ENCODE assay signal across 19 cellular contexts in genomic region chr22:35470903-35471321, GRCh38.
DNase-seq lines count a peak whose midpoint lies in the region; ATAC-seq and TF ChIP-seq lines count a peak whose summit lies in the region.
"Had no signal": no experiment of that assay in that cellular context is flagged by ENCODE, and none has a peak within 500 bp of the region (broad histone marks: within the 10 kb centered on the region; RNA-seq: fewer than 3 reads in every experiment).

No MANE protein-coding gene starts in this region.

- no peak overlapping the region for H3K18ac ChIP-seq in trophoblast cell (ENCODE audit: low read length)

- H3K4me1 ChIP-seq in trophoblast cell (ENCODE audit: control insufficient read depth in 1 of 2, insufficient read depth in 2 of 2, low read length in 2 of 2), result peaks cover 3 to 7% of the 10 kb centered on the region in 2 experiments

- CTCF ChIA-PET in activated CD8-positive, alpha-beta T cell treated with anti-CD3 and anti-CD28 coated beads for 36 hours (lab: Charles Lee), result no interaction called here
- CTCF ChIA-PET in activated CD8-positive, alpha-beta T cell treated with anti-CD3 and anti-CD28 coated beads, Interleukin-2, amount 10 ng/mL, durations not matched to agents 7 days and 5 days (lab: Charles Lee), result no interaction called here

- H4K12ac ChIP-seq in trophoblast cell (ENCODE audit: low read depth, low read length), result no peak overlapping the region

- in situ Hi-C loops in brain microvascular endothelial cell (cut with HindIII; ENCODE audit: low pct_ligation_motif_present, low sequenced_read_pairs), result no loop called here

- peaks cover 15% of the 10 kb centered on the region for H3K36me3 Mint-ChIP-seq in activated CD8-positive, alpha-beta T cell treated with anti-CD3 and anti-CD28 coated beads for 36 hours (ENCODE audit: low read depth)
- H3K36me3 Mint-ChIP-seq in activated CD8-positive, alpha-beta T cell treated with anti-CD3 and anti-CD28 coated beads, Interleukin-2, amount 10 ng/mL, durations not matched to agents 7 days and 5 days (ENCODE audit: low read depth), result peaks cover 17% of the 10 kb centered on the region
- no peaks in the 10 kb centered on the region for H3K36me3 Mint-ChIP-seq in osteocyte (ENCODE audit: unreplicated experiment)

- WGBS in trophoblast cell (ENCODE audit: extremely low coverage, insufficient coverage, insufficient read length), result no CpG with 5 or more reads among the region's 6 CpGs

- peak; percentile 30 for ATAC-seq in activated CD8-positive, alpha-beta T cell treated with anti-CD3 and anti-CD28 coated beads for 36 hours
- no peak for ATAC-seq in activated CD8-positive, alpha-beta T cell treated with anti-CD3 and anti-CD28 coated beads, Interleukin-2, amount 10 ng/mL, durations not matched to agents 7 days and 5 days
- ATAC-seq in GM19324 (IDR thresholded peaks at IDR 0.05; ENCODE audit: low FRiP score, unreplicated experiment), result no peak
- ATAC-seq: CD8-positive, alpha-beta T cell; lower lobe of right lung; PC-3 had no signal

- no peak overlapping the region for H3K23ac ChIP-seq in trophoblast cell (ENCODE audit: low read length)

- peaks cover 11% of the 10 kb centered on the region for H3K9me3 ChIP-seq in trophoblast cell (ENCODE audit: insufficient read depth, low read depth, low read length)
- H3K9me3 ChIP-seq: lower lobe of right lung, right atrium auricular region, thyroid gland had no signal

- no peak overlapping the region for H2BK12ac ChIP-seq in trophoblast cell (ENCODE audit: low read length)

- H3K4me3 Mint-ChIP-seq in activated CD8-positive, alpha-beta T cell treated with anti-CD3 and anti-CD28 coated beads for 36 hours, result no peak overlapping the region
- no peak overlapping the region for H3K4me3 Mint-ChIP-seq in activated CD8-positive, alpha-beta T cell treated with anti-CD3 and anti-CD28 coated beads, Interleukin-2, amount 10 ng/mL, durations not matched to agents 7 days and 5 days
- H3K4me3 Mint-ChIP-seq in osteocyte (ENCODE audit: unreplicated experiment), result no peak overlapping the region
- H3K4me3 Mint-ChIP-seq: activated naive CD4-positive, alpha-beta T cell treated with anti-CD3 and anti-CD28 coated beads, Interleukin-2, amount 50 U/mL, for 24 hours; CD8-positive, alpha-beta T cell had no signal

- intact Hi-C loops in activated CD8-positive, alpha-beta T cell treated with anti-CD3 and anti-CD28 coated beads for 36 hours (cut with micrococcal nuclease), result no loop called here

- no peaks in the 10 kb centered on the region for H3K4me1 Mint-ChIP-seq in activated CD8-positive, alpha-beta T cell treated with anti-CD3 and anti-CD28 coated beads for 36 hours (ENCODE audit: low read depth)
- H3K4me1 Mint-ChIP-seq in activated CD8-positive, alpha-beta T cell treated with anti-CD3 and anti-CD28 coated beads, Interleukin-2, amount 10 ng/mL, durations not matched to agents 7 days and 5 days (ENCODE audit: low read depth), result no peaks in the 10 kb centered on the region
- H3K4me1 Mint-ChIP-seq in osteocyte (ENCODE audit: unreplicated experiment), result peaks cover 10% of the 10 kb centered on the region
- H3K4me1 Mint-ChIP-seq: activated naive CD4-positive, alpha-beta T cell treated with anti-CD3 and anti-CD28 coated beads, Interleukin-2, amount 50 U/mL, for 24 hours had no signal

- H3K4me2 ChIP-seq in trophoblast cell (ENCODE audit: low read length), result no peak overlapping the region

- no peak overlapping the region for H3K14ac ChIP-seq in trophoblast cell (ENCODE audit: low read length)

- peaks cover 6% of the 10 kb centered on the region for H3K9me3 Mint-ChIP-seq in activated CD8-positive, alpha-beta T cell treated with anti-CD3 and anti-CD28 coated beads for 36 hours
- H3K9me3 Mint-ChIP-seq in activated CD8-positive, alpha-beta T cell treated with anti-CD3 and anti-CD28 coated beads, Interleukin-2, amount 10 ng/mL, durations not matched to agents 7 days and 5 days (ENCODE audit: insufficient read depth), result no peaks in the 10 kb centered on the region
- H3K9me3 Mint-ChIP-seq in osteocyte (ENCODE audit: unreplicated experiment), result no peaks in the 10 kb centered on the region
- H3K9me3 Mint-ChIP-seq: activated naive CD4-positive, alpha-beta T cell treated with anti-CD3 and anti-CD28 coated beads, Interleukin-2, amount 50 U/mL, for 24 hours; CD8-positive, alpha-beta T cell had no signal

- H3K36me3 ChIP-seq in brain microvascular endothelial cell (replicated peaks), result no peaks in the 10 kb centered on the region
- no peaks in the 10 kb centered on the region for H3K36me3 ChIP-seq in trophoblast cell (ENCODE audit: control insufficient read depth in 1 of 2, insufficient read depth in 2 of 2, low read length in 2 of 2)
- H3K36me3 ChIP-seq: lower lobe of right lung, right atrium auricular region, thyroid gland had no signal

- DNase-seq in activated CD8-positive, alpha-beta T cell treated with anti-CD3 and anti-CD28 coated beads for 36 hours, result no peak
- no peak for DNase-seq in activated CD8-positive, alpha-beta T cell treated with anti-CD3 and anti-CD28 coated beads, Interleukin-2, amount 10 ng/mL, durations not matched to agents 7 days and 5 days
- DNase-seq in NAMALWA (ENCODE audit: low spot score), result peak; percentile 42
- DNase-seq in brain microvascular endothelial cell, result peak; percentile 47
- DNase-seq in trophoblast cell, result peak; percentile 64 to 69
- DNase-seq in osteocyte (ENCODE audit: extremely low spot score, unreplicated experiment), result no peak
- no peak for DNase-seq in mesenteric fat pad (ENCODE audit: low spot score)
- DNase-seq: ACHN; activated CD4-positive, CD25-positive, alpha-beta regulatory T cell; CD8-positive, alpha-beta T cell; effector memory CD4-positive, alpha-beta T cell; lower lobe of right lung; NCI-H1417 treated with DMSO at 0.1 percent for 48 hours; NCI-H510A; PC-3; thyroid gland had no signal

- no peak overlapping the region for H3K4me3 ChIP-seq in brain microvascular endothelial cell (ENCODE audit: low read depth, low read length)
- no peak overlapping the region for H3K4me3 ChIP-seq in trophoblast cell (ENCODE audit: low read depth, low read length)
- H3K4me3 ChIP-seq: lower lobe of right lung, right atrium auricular region, thyroid gland had no signal

- H4K8ac ChIP-seq in trophoblast cell (ENCODE audit: low read depth, low read length), result no peak overlapping the region

- H3K27me3 ChIP-seq in brain microvascular endothelial cell (replicated peaks) (no peaks in the 10 kb centered on the region), trophoblast cell (ENCODE audit: insufficient read depth, low read length) (no peaks in the 10 kb centered on the region)
- H3K27me3 ChIP-seq: right atrium auricular region, thyroid gland had no signal

- H3K27ac Mint-ChIP-seq in activated CD8-positive, alpha-beta T cell treated with anti-CD3 and anti-CD28 coated beads for 36 hours, result no peak overlapping the region
- H3K27ac Mint-ChIP-seq in activated CD8-positive, alpha-beta T cell treated with anti-CD3 and anti-CD28 coated beads, Interleukin-2, amount 10 ng/mL, durations not matched to agents 7 days and 5 days, result no peak overlapping the region
- no peak overlapping the region for H3K27ac Mint-ChIP-seq in osteocyte (ENCODE audit: unreplicated experiment)
- H3K27ac Mint-ChIP-seq: activated naive CD4-positive, alpha-beta T cell treated with anti-CD3 and anti-CD28 coated beads, Interleukin-2, amount 50 U/mL, for 24 hours; CD8-positive, alpha-beta T cell had no signal

- no peak overlapping the region for H3K27ac ChIP-seq in brain microvascular endothelial cell
- H3K27ac ChIP-seq in trophoblast cell (ENCODE audit: low read depth, low read length), result no peak overlapping the region
- H3K27ac ChIP-seq: lower lobe of right lung, right atrium auricular region, thyroid gland had no signal

- peaks cover 2% of the 10 kb centered on the region for H3K79me2 ChIP-seq in trophoblast cell (ENCODE audit: control insufficient read depth, insufficient read depth, low read length, poor library complexity)

- no peak overlapping the region for H3K4ac ChIP-seq in trophoblast cell (ENCODE audit: low read depth, low read length)

- H2BK120ac ChIP-seq in trophoblast cell (ENCODE audit: insufficient read depth, low read length, poor library complexity), result no peak overlapping the region

- H2BK5ac ChIP-seq in trophoblast cell (ENCODE audit: low read depth, low read length, poor library complexity), result no peak overlapping the region

- no peak overlapping the region for H4K91ac ChIP-seq in trophoblast cell (ENCODE audit: low read depth, low read length)

- POLR2A ChIA-PET in activated CD8-positive, alpha-beta T cell treated with anti-CD3 and anti-CD28 coated beads for 36 hours (lab: Charles Lee), result interaction anchor here (0.8 kb wide), 1 partner anchor 25 kb away, joined by 3 read pairs; no protein-coding TSS in a partner anchor
- POLR2A ChIA-PET in activated CD8-positive, alpha-beta T cell treated with anti-CD3 and anti-CD28 coated beads, Interleukin-2, amount 10 ng/mL, durations not matched to agents 7 days and 5 days (lab: Charles Lee), result no interaction called here

- no peak for TF ChIP-seq CTCF in activated CD8-positive, alpha-beta T cell treated with anti-CD3 and anti-CD28 coated beads for 36 hours (IDR thresholded peaks at IDR 0.05)
- TF ChIP-seq CTCF in brain microvascular endothelial cell (IDR thresholded peaks at IDR 0.05; ENCODE audit: low read depth, low read length, missing control alignments), result peak; percentile 50
- no peak for TF ChIP-seq CTCF in osteocyte (IDR thresholded peaks at IDR 0.05)

- H3K27me3 Mint-ChIP-seq in activated CD8-positive, alpha-beta T cell treated with anti-CD3 and anti-CD28 coated beads for 36 hours, result peaks cover 3% of the 10 kb centered on the region
- H3K27me3 Mint-ChIP-seq in activated CD8-positive, alpha-beta T cell treated with anti-CD3 and anti-CD28 coated beads, Interleukin-2, amount 10 ng/mL, durations not matched to agents 7 days and 5 days (ENCODE audit: low read depth), result no peaks in the 10 kb centered on the region
- no peaks in the 10 kb centered on the region for H3K27me3 Mint-ChIP-seq in osteocyte (ENCODE audit: unreplicated experiment)

- no peak overlapping the region for H2AK5ac ChIP-seq in trophoblast cell (ENCODE audit: low read length)

- H3K9ac ChIP-seq in trophoblast cell (ENCODE audit: low read length), result no peak overlapping the region

- H2AFZ ChIP-seq in trophoblast cell (ENCODE audit: insufficient read depth, low read length, poor library complexity), result no peak overlapping the region

- H3K79me1 ChIP-seq in trophoblast cell (ENCODE audit: low read length), result peaks cover 6% of the 10 kb centered on the region

Comparison
In these comparisons a context has a peak if more than half of its experiments do, and no peak if none do; other contexts are left out.
1. DNase-seq: peak in NAMALWA (single experiment), brain microvascular endothelial cell (single experiment) and trophoblast cell (2 of 2); none in activated CD8-positive, alpha-beta T cell treated with anti-CD3 and anti-CD28 coated beads for 36 hours (single experiment), activated CD8-positive, alpha-beta T cell treated with anti-CD3 and anti-CD28 coated beads, Interleukin-2, amount 10 ng/mL, durations not matched to agents 7 days and 5 days (single experiment), osteocyte (single experiment) and mesenteric fat pad (single experiment).